1 cellular context compared by ENCODE assay signal in genomic region chr10:44968887-44969400, GRCh38.
TF ChIP-seq lines count a peak whose summit lies in the region.

No MANE protein-coding gene starts in this region.

TF ChIP-seq in GM12878, 131 proteins besides CTCF, POLR2A, EP300 and RAD21 (continues in another document):
- no peak for TF ChIP-seq ZNF687 (IDR thresholded peaks at IDR 0.05)
- TF ChIP-seq NR2F1 (conservative IDR thresholded peaks at IDR 0.05), result peak; percentile 70
- no peak for TF ChIP-seq RELA (IDR thresholded peaks at IDR 0.05; ENCODE audit: borderline replicate concordance, partially characterized antibody)
- no peak for TF ChIP-seq IKZF1 (conservative IDR thresholded peaks at IDR 0.05)
- no peak for TF ChIP-seq SIX5 (IDR thresholded peaks at IDR 0.05; ENCODE audit: low read depth, low read length, severe bottlenecking)
- TF ChIP-seq, protein P1, sequence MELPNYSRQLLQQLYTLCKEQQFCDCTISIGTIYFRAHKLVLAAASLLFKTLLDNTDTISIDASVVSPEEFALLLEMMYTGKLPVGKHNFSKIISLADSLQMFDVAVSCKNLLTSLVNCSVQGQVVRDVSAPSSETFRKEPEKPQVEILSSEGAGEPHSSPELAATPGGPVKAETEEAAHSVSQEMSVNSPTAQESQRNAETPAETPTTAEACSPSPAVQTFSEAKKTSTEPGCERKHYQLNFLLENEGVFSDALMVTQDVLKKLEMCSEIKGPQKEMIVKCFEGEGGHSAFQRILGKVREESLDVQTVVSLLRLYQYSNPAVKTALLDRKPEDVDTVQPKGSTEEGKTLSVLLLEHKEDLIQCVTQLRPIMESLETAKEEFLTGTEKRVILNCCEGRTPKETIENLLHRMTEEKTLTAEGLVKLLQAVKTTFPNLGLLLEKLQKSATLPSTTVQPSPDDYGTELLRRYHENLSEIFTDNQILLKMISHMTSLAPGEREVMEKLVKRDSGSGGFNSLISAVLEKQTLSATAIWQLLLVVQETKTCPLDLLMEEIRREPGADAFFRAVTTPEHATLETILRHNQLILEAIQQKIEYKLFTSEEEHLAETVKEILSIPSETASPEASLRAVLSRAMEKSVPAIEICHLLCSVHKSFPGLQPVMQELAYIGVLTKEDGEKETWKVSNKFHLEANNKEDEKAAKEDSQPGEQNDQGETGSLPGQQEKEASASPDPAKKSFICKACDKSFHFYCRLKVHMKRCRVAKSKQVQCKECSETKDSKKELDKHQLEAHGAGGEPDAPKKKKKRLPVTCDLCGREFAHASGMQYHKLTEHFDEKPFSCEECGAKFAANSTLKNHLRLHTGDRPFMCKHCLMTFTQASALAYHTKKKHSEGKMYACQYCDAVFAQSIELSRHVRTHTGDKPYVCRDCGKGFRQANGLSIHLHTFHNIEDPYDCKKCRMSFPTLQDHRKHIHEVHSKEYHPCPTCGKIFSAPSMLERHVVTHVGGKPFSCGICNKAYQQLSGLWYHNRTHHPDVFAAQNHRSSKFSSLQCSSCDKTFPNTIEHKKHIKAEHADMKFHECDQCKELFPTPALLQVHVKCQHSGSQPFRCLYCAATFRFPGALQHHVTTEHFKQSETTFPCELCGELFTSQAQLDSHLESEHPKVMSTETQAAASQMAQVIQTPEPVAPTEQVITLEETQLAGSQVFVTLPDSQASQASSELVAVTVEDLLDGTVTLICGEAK (IDR thresholded peaks at IDR 0.05; ENCODE audit: borderline replicate concordance), result no peak
- no peak for TF ChIP-seq LARP7 (IDR thresholded peaks at IDR 0.05)
- no peak for TF ChIP-seq MEF2A (IDR thresholded peaks at IDR 0.05; ENCODE audit: insufficient read depth, low read depth, low read length)
- no peak for TF ChIP-seq TCF7 (IDR thresholded peaks at IDR 0.05; ENCODE audit: borderline replicate concordance)
- no peak for TF ChIP-seq RB1 (IDR thresholded peaks at IDR 0.05; ENCODE audit: borderline replicate concordance)
- no peak for TF ChIP-seq MTA3 (IDR thresholded peaks at IDR 0.05; ENCODE audit: borderline replicate concordance, low read length)
- TF ChIP-seq KDM1A (IDR thresholded peaks at IDR 0.05; ENCODE audit: borderline replicate concordance), result no peak
- TF ChIP-seq, protein P2, sequence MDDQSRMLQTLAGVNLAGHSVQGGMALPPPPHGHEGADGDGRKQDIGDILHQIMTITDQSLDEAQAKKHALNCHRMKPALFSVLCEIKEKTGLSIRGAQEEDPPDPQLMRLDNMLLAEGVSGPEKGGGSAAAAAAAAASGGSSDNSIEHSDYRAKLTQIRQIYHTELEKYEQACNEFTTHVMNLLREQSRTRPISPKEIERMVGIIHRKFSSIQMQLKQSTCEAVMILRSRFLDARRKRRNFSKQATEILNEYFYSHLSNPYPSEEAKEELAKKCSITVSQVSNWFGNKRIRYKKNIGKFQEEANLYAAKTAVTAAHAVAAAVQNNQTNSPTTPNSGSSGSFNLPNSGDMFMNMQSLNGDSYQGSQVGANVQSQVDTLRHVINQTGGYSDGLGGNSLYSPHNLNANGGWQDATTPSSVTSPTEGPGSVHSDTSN (IDR thresholded peaks at IDR 0.05; ENCODE audit: insufficient replicate concordance, low read depth, low read length), result no peak
- TF ChIP-seq MYB (IDR thresholded peaks at IDR 0.05; ENCODE audit: borderline replicate concordance, low read depth, low read length), result no peak
- TF ChIP-seq TBL1XR1 (IDR thresholded peaks at IDR 0.05; ENCODE audit: low read depth, low read length), result no peak
- no peak for TF ChIP-seq SMAD1 (IDR thresholded peaks at IDR 0.05; ENCODE audit: low read depth, partially characterized antibody)
- no peak for TF ChIP-seq USF2 (IDR thresholded peaks at IDR 0.05; ENCODE audit: borderline replicate concordance, low read depth, low read length)
- TF ChIP-seq, protein P3, sequence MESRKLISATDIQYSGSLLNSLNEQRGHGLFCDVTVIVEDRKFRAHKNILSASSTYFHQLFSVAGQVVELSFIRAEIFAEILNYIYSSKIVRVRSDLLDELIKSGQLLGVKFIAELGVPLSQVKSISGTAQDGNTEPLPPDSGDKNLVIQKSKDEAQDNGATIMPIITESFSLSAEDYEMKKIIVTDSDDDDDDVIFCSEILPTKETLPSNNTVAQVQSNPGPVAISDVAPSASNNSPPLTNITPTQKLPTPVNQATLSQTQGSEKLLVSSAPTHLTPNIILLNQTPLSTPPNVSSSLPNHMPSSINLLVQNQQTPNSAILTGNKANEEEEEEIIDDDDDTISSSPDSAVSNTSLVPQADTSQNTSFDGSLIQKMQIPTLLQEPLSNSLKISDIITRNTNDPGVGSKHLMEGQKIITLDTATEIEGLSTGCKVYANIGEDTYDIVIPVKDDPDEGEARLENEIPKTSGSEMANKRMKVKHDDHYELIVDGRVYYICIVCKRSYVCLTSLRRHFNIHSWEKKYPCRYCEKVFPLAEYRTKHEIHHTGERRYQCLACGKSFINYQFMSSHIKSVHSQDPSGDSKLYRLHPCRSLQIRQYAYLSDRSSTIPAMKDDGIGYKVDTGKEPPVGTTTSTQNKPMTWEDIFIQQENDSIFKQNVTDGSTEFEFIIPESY (IDR thresholded peaks at IDR 0.05), result no peak
- no peak for TF ChIP-seq E2F4 (IDR thresholded peaks at IDR 0.05; ENCODE audit: low read depth, low read length)
- no peak for TF ChIP-seq ZZZ3 (IDR thresholded peaks at IDR 0.05; ENCODE audit: control insufficient read depth, insufficient read length, low read depth)
- TF ChIP-seq BCLAF1 (IDR thresholded peaks at IDR 0.05), result no peak
- TF ChIP-seq, protein P4, sequence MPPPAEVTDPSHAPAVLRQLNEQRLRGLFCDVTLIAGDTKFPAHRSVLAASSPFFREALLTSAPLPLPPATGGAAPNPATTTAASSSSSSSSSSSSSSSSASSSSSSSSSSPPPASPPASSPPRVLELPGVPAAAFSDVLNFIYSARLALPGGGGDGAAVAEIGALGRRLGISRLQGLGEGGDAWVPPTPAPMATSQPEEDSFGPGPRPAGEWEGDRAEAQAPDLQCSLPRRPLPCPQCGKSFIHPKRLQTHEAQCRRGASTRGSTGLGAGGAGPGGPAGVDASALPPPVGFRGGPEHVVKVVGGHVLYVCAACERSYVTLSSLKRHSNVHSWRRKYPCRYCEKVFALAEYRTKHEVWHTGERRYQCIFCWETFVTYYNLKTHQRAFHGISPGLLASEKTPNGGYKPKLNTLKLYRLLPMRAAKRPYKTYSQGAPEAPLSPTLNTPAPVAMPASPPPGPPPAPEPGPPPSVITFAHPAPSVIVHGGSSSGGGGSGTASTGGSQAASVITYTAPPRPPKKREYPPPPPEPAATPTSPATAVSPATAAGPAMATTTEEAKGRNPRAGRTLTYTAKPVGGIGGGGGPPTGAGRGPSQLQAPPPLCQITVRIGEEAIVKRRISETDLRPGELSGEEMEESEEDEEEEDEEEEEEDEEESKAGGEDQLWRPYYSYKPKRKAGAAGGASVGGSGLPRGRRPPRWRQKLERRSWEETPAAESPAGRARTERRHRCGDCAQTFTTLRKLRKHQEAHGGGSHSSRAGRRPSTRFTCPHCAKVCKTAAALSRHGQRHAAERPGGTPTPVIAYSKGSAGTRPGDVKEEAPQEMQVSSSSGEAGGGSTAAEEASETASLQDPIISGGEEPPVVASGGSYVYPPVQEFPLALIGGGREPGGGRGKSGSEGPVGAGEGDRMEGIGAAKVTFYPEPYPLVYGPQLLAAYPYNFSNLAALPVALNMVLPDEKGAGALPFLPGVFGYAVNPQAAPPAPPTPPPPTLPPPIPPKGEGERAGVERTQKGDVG (CRISPR knock-in tag; IDR thresholded peaks at IDR 0.05), result no peak
- no peak for TF ChIP-seq NFIC (IDR thresholded peaks at IDR 0.05; ENCODE audit: low read depth, low read length)
- no peak for TF ChIP-seq PRDM15 (CRISPR knock-in tag; IDR thresholded peaks at IDR 0.05)
- TF ChIP-seq EGR1 (IDR thresholded peaks at IDR 0.05; ENCODE audit: borderline replicate concordance in 1 of 2, low read depth in 2 of 2, low read length in 2 of 2), result no peak
- TF ChIP-seq RUNX3 (IDR thresholded peaks at IDR 0.05; ENCODE audit: low read length), result no peak
- no peak for TF ChIP-seq SMARCA5 (IDR thresholded peaks at IDR 0.05)
- TF ChIP-seq, protein P5, sequence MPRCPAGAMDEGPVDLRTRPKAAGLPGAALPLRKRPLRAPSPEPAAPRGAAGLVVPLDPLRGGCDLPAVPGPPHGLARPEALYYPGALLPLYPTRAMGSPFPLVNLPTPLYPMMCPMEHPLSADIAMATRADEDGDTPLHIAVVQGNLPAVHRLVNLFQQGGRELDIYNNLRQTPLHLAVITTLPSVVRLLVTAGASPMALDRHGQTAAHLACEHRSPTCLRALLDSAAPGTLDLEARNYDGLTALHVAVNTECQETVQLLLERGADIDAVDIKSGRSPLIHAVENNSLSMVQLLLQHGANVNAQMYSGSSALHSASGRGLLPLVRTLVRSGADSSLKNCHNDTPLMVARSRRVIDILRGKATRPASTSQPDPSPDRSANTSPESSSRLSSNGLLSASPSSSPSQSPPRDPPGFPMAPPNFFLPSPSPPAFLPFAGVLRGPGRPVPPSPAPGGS (IDR thresholded peaks at IDR 0.05; ENCODE audit: borderline replicate concordance, insufficient read depth, low read depth, low read length, poor library complexity, severe bottlenecking), result no peak
